Comparison of ENCODE assay signal across 1 cellular context in genomic region chr1:12113433-12114339, GRCh38.
TF ChIP-seq lines count a peak whose summit lies in the region.

No MANE protein-coding gene starts in this region.

TF ChIP-seq in K562, 482 proteins besides CTCF, POLR2A, EP300 and RAD21 (continued from another document):
- TF ChIP-seq MLLT1 (IDR thresholded peaks at IDR 0.05) (peak in 1 of 2 experiments; percentile 54; a peak in 1 of 4 replicates), ZNF764 (CRISPR knock-in tag; IDR thresholded peaks at IDR 0.05; ENCODE audit: low read depth) (no peak), NR2C1 (IDR thresholded peaks at IDR 0.05) (no peak), NR2C1 (tag; IDR thresholded peaks at IDR 0.05) (peak; percentile 54), KHSRP (IDR thresholded peaks at IDR 0.05) (no peak), POLR2AphosphoS5 (IDR thresholded peaks at IDR 0.05; ENCODE audit: control insufficient read depth, insufficient read depth, low read depth, low read length) (no peak), ZNF253 (CRISPR knock-in tag; conservative IDR thresholded peaks at IDR 0.05) (no peak), GATA2 (CRISPR knock-in tag; IDR thresholded peaks at IDR 0.05) (no peak), ZNF589 (CRISPR knock-in tag; IDR thresholded peaks at IDR 0.05; ENCODE audit: low read depth) (0 out of 2 replicates have a peak, but pooled peaks have one; percentile 30), ZZZ3 (IDR thresholded peaks at IDR 0.05) (no peak), ZBTB1 (CRISPR knock-in tag; IDR thresholded peaks at IDR 0.05; ENCODE audit: borderline replicate concordance, low read depth) (no peak), ETV1 (tag; conservative IDR thresholded peaks at IDR 0.05; ENCODE audit: low read depth) (no peak)
